In genomic region chr10:93412801-93413200, GRCh38 we compare ENCODE assay signal across 11 cellular contexts.
DNase-seq lines count a peak whose midpoint lies in the region; ATAC-seq and TF ChIP-seq lines count a peak whose summit lies in the region.
"Had no signal": no experiment of that assay in that cellular context is flagged by ENCODE, and none has a peak within 500 bp of the region (broad histone marks: within the 10 kb centered on the region; RNA-seq: fewer than 3 reads in every experiment).

No MANE protein-coding gene starts in this region.

- H3K9me3 Mint-ChIP-seq in CD4-positive, alpha-beta memory T cell: peaks cover 0 to 3% (median 0%) of the 10 kb centered on the region in 8 donors
- no peaks in the 10 kb centered on the region for H3K9me3 Mint-ChIP-seq in activated naive CD8-positive, alpha-beta T cell treated with anti-CD3 and anti-CD28 coated beads, Interleukin-2, amount 10 ng/mL, durations not matched to agents 7 days and 5 days
- H3K9me3 Mint-ChIP-seq in nephron progenitor cell: peaks cover 12% of the 10 kb centered on the region

- H3K4me1 ChIP-seq in CD4-positive, alpha-beta memory T cell (ENCODE audit: insufficient read depth, low read length): peaks cover 60% of the 10 kb centered on the region

- no peak for ATAC-seq in activated naive CD8-positive, alpha-beta T cell treated with anti-CD3 and anti-CD28 coated beads, Interleukin-2, amount 10 ng/mL, durations not matched to agents 7 days and 5 days (ENCODE audit: low read depth)
- no peak for ATAC-seq in HG02884 (IDR thresholded peaks at IDR 0.05; ENCODE audit: unreplicated experiment)

- CTCF ChIA-PET in CD4-positive, alpha-beta memory T cell (lab: Charles Lee; ENCODE audit: partially characterized antibody): interaction anchor here (0.9 to 8.4 kb wide), 3 partner anchors 35 to 83 kb away, joined by 3 to 70 read pairs (median 10); partner anchors contain the start of gene MYOF

- H3K4me1 Mint-ChIP-seq in CD4-positive, alpha-beta memory T cell: peaks cover 47 to 83% (median 70%) of the 10 kb centered on the region in 4 donors
- H3K4me1 Mint-ChIP-seq in activated naive CD8-positive, alpha-beta T cell treated with anti-CD3 and anti-CD28 coated beads, Interleukin-2, amount 10 ng/mL, durations not matched to agents 7 days and 5 days: peaks cover 32% of the 10 kb centered on the region
- H3K4me1 Mint-ChIP-seq in nephron progenitor cell: peaks cover 58% of the 10 kb centered on the region

- H3K27ac Mint-ChIP-seq in CD4-positive, alpha-beta memory T cell: peak overlapping the region; percentile 79 to 98 (median 94)
- peak overlapping the region; percentile 91 for H3K27ac Mint-ChIP-seq in activated naive CD8-positive, alpha-beta T cell treated with anti-CD3 and anti-CD28 coated beads, Interleukin-2, amount 10 ng/mL, durations not matched to agents 7 days and 5 days
- peak overlapping the region; percentile 31 for H3K27ac Mint-ChIP-seq in nephron progenitor cell

- no peaks in the 10 kb centered on the region for H3K36me3 Mint-ChIP-seq in CD4-positive, alpha-beta memory T cell
- peaks cover 3% of the 10 kb centered on the region for H3K36me3 Mint-ChIP-seq in activated naive CD8-positive, alpha-beta T cell treated with anti-CD3 and anti-CD28 coated beads, Interleukin-2, amount 10 ng/mL, durations not matched to agents 7 days and 5 days
- H3K36me3 Mint-ChIP-seq in nephron progenitor cell (ENCODE audit: low read depth): peaks cover 39% of the 10 kb centered on the region

- DNase-seq in CD4-positive, alpha-beta memory T cell: no peak
- DNase-seq in Kasumi-1 (lab: John Stamatoyannopoulos, UW) (peak; percentile 96 to 97), nephron progenitor cell (no peak), NCI-H1092 (lab: John Stamatoyannopoulos, UW) (no peak), AG08395 (ENCODE audit: low spot score) (no peak), putamen (ENCODE audit: low spot score) (no peak)
- no peak for DNase-seq in activated naive CD8-positive, alpha-beta T cell treated with anti-CD3 and anti-CD28 coated beads, Interleukin-2, amount 10 ng/mL, durations not matched to agents 7 days and 5 days
- DNase-seq: IMR-90, NCI-H748 treated with DMSO at 0.1 percent for 48 hours, WERI-Rb-1 had no signal

- no peak for TF ChIP-seq CTCF in nephron progenitor cell (IDR thresholded peaks at IDR 0.05)

- H3K27me3 Mint-ChIP-seq in CD4-positive, alpha-beta memory T cell: no peaks in the 10 kb centered on the region
- no peaks in the 10 kb centered on the region for H3K27me3 Mint-ChIP-seq in activated naive CD8-positive, alpha-beta T cell treated with anti-CD3 and anti-CD28 coated beads, Interleukin-2, amount 10 ng/mL, durations not matched to agents 7 days and 5 days
- H3K27me3 Mint-ChIP-seq in nephron progenitor cell (ENCODE audit: low read depth, poor library complexity): peaks cover 7% of the 10 kb centered on the region

- peak overlapping the region in 7 of 8 donors; percentile 30 to 88 (median 70) for H3K4me3 Mint-ChIP-seq in CD4-positive, alpha-beta memory T cell
- H3K4me3 Mint-ChIP-seq in activated naive CD8-positive, alpha-beta T cell treated with anti-CD3 and anti-CD28 coated beads, Interleukin-2, amount 10 ng/mL, durations not matched to agents 7 days and 5 days: peak overlapping the region; percentile 59
- H3K4me3 Mint-ChIP-seq in nephron progenitor cell: no peak overlapping the region

- no peaks in the 10 kb centered on the region for H3K27me3 ChIP-seq in CD4-positive, alpha-beta memory T cell (ENCODE audit: insufficient read depth, low read length)

- intact Hi-C loops in CD4-positive, alpha-beta memory T cell (cut with micrococcal nuclease): loop anchor here (1.0 kb wide), 2 partner anchors 36 to 70 kb away; partner anchors contain the start of gene MYOF

- no peaks in the 10 kb centered on the region for H3K9me3 ChIP-seq in CD4-positive, alpha-beta memory T cell (ENCODE audit: control insufficient read depth in 1 of 2, low read length in 2 of 2)

- H3K27ac ChIP-seq in CD4-positive, alpha-beta memory T cell (ENCODE audit: low read depth, low read length): peak overlapping the region; percentile 48
- H3K27ac ChIP-seq: WERI-Rb-1 had no signal

- H3K36me3 ChIP-seq in CD4-positive, alpha-beta memory T cell (ENCODE audit: insufficient read depth, low read length): no peaks in the 10 kb centered on the region
- H3K36me3 ChIP-seq: WERI-Rb-1 had no signal

- POLR2A ChIA-PET in CD4-positive, alpha-beta memory T cell (lab: Charles Lee; ENCODE audit: partially characterized antibody): interaction anchor here (1.0 to 2.2 kb wide), 7 partner anchors 28 to 289 kb away, joined by 4 to 10 read pairs (median 4); partner anchors contain the start of gene MYOF
- POLR2A ChIA-PET in activated naive CD8-positive, alpha-beta T cell treated with anti-CD3 and anti-CD28 coated beads, Interleukin-2, amount 10 ng/mL, durations not matched to agents 7 days and 5 days (lab: Charles Lee): interaction anchor here (0.9 to 1.6 kb wide), 3 partner anchors 28 to 564 kb away, joined by 4 to 6 read pairs (median 4); partner anchors contain the start of genes CEP55 and EXOC6

- H3K4me3 ChIP-seq in CD4-positive, alpha-beta memory T cell (ENCODE audit: low read length in 2 of 2): peak overlapping the region in 1 of 2 donors; percentile 33

Comparison
In these comparisons a context has a peak if more than half of its experiments do, and no peak if none do; other contexts are left out.
1. DNase-seq: peak in Kasumi-1 (2 of 2); none in CD4-positive, alpha-beta memory T cell (0 of 5), activated naive CD8-positive, alpha-beta T cell treated with anti-CD3 and anti-CD28 coated beads, Interleukin-2, amount 10 ng/mL, durations not matched to agents 7 days and 5 days (single experiment), nephron progenitor cell (single experiment), NCI-H1092 (single experiment), AG08395 (single experiment) and putamen (single experiment).
2. H3K27ac Mint-ChIP-seq: peak in every context shown above with its lines; median percentile 94 in CD4-positive, alpha-beta memory T cell; 91 in activated naive CD8-positive, alpha-beta T cell treated with anti-CD3 and anti-CD28 coated beads, Interleukin-2, amount 10 ng/mL, durations not matched to agents 7 days and 5 days; 31 in nephron progenitor cell.